8 cellular contexts compared by ENCODE assay signal in the genomic region with DNA sequence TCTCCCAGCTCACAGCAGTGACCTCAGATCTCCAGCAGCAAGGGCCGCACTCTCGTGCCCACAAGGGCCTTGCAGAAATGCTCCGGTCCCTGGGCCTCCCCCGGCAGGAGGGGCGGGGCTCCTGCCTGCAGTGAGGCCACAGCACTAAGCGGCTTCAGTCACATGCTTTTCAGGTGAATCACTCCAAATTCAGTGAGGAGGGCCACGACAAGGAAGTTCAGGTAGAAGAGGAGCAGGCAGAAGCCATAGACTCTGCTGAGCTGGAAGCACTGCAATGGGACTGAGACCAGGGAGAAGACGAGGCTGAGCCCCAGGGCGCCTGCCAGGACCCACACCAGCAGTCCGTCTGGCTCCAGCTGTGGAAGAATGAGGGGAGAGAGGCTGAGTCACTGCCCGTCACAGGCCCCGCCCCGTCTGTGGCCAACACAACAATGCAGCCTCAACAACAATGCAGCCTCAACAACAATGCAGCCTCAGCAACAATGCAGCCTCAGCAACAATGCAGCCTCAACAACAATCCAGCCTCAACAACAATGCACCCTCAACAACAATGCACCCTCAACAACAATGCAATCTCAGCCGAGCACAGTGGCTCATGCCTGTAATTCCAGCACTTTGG. TPM values are rescaled to one million over a fixed set of nuclear protein-coding genes. Genes with fewer than 3 reads are reported as not detected.
DNase-seq lines count a peak whose midpoint lies in the region; ATAC-seq and TF ChIP-seq lines count a peak whose summit lies in the region.

No MANE protein-coding gene starts in this region.

- in situ Hi-C loops in brain microvascular endothelial cell (cut with HindIII; ENCODE audit: low pct_ligation_motif_present, low sequenced_read_pairs), result no loop called here

- H3K36me3 ChIP-seq in brain microvascular endothelial cell (replicated peaks) (peaks cover 4% of the 10 kb centered on the region), thoracic aorta (peaks cover 32% of the 10 kb centered on the region)

- H3K27ac ChIP-seq in brain microvascular endothelial cell, result peak overlapping the region; percentile 71
- H3K27ac ChIP-seq in thoracic aorta, result peak overlapping the region; percentile 93 to 96

- H3K4me3 ChIP-seq in brain microvascular endothelial cell (ENCODE audit: low read depth, low read length), result no peak overlapping the region
- H3K4me3 ChIP-seq in thoracic aorta, result peak overlapping the region; percentile 43

- H3K27me3 ChIP-seq in brain microvascular endothelial cell (replicated peaks) (no peaks in the 10 kb centered on the region), thoracic aorta (replicated peaks; ENCODE audit: insufficient read depth) (no peaks in the 10 kb centered on the region)

- peak; percentile 84 for DNase-seq in Right ventricle myocardium inferior (ENCODE audit: missing footprints)
- no peak for DNase-seq in cardiac septum (ENCODE audit: low spot score)
- DNase-seq in brain microvascular endothelial cell, result peak; percentile 81
- peak; percentile 99 for DNase-seq in islet precursor cell
- peak; percentile 25 for DNase-seq in thoracic aorta (ENCODE audit: low spot score)
- DNase-seq in COR-L47 (lab: John Stamatoyannopoulos, UW), result no peak

- H3K4me1 ChIP-seq in thoracic aorta (ENCODE audit: control insufficient read depth in 1 of 2, low read depth in 2 of 2), result peaks cover 19 to 46% of the 10 kb centered on the region in 2 donors

- H3K9me3 ChIP-seq in thoracic aorta, result no peaks in the 10 kb centered on the region

- ATAC-seq in Right ventricle myocardium inferior (peak; percentile 68), thoracic aorta (ENCODE audit: insufficient number of reproducible peaks, low FRiP score, low read depth) (peak; percentile 38), HG03342 (IDR thresholded peaks at IDR 0.05; ENCODE audit: unreplicated experiment) (no peak), HG02870 (IDR thresholded peaks at IDR 0.05; ENCODE audit: unreplicated experiment) (no peak)

- intact Hi-C loops in Right ventricle myocardium inferior (cut with DNase I) (loop anchor here (5.0 kb wide), 1 partner anchor 102 kb away; no protein-coding TSS in a partner anchor), cardiac septum (cut with DNase I) (loop anchor here (5.0 kb wide), 1 partner anchor 67 kb away; no protein-coding TSS in a partner anchor)

- TF ChIP-seq CTCF in brain microvascular endothelial cell (IDR thresholded peaks at IDR 0.05; ENCODE audit: low read depth, low read length, missing control alignments) (no peak), thoracic aorta (IDR thresholded peaks at IDR 0.05) (no peak)

RNA-seq across cellular contexts. Expression of a gene that starts 35.2 kb away (rescaled TPM):
- 13.3 TPM for total RNA-seq in Right ventricle myocardium inferior
- 11.0 TPM for total RNA-seq in cardiac septum
- 10 to 100 TPM; 41.7 to 85.1 TPM for total RNA-seq in thoracic aorta

RNA-seq across cellular contexts. Expression of a gene that starts 58.7 kb away (rescaled TPM):
- 40.3 TPM for total RNA-seq in Right ventricle myocardium inferior
- total RNA-seq in cardiac septum, result 30.8 TPM
- total RNA-seq in thoracic aorta, result 100 to 1,000 TPM in 1 of 2 donors, 10 to 100 TPM in 1; 54.1 to 104 TPM

Comparison
In these comparisons a context has a peak if more than half of its experiments do, and no peak if none do; other contexts are left out.
1. DNase-seq: peak in Right ventricle myocardium inferior (single experiment), brain microvascular endothelial cell (single experiment), islet precursor cell (single experiment) and thoracic aorta (single experiment); none in cardiac septum (single experiment) and COR-L47 (single experiment).
2. ATAC-seq: peak in Right ventricle myocardium inferior (single experiment) and thoracic aorta (single experiment); none in HG03342 (single experiment) and HG02870 (single experiment).